In genomic region chr20:39397646-39398045, GRCh38 we compare ENCODE assay signal across 32 cellular contexts.
DNase-seq lines count a peak whose midpoint lies in the region; ATAC-seq, FAIRE-seq and TF ChIP-seq lines count a peak whose summit lies in the region.
"Had no signal": no experiment of that assay in that cellular context is flagged by ENCODE, and none has a peak within 500 bp of the region (broad histone marks: within the 10 kb centered on the region; RNA-seq: fewer than 3 reads in every experiment).

No MANE protein-coding gene starts in this region.

- H3K36me3 ChIP-seq in HepG2 (replicated peaks in 1 of 2; ENCODE audit: control insufficient read depth in 1 of 2, insufficient read depth in 2 of 2, low read length in 2 of 2) (no peaks in the 10 kb centered on the region), right lobe of liver (no peaks in the 10 kb centered on the region), HEK293 (ENCODE audit: control insufficient read depth in 2 of 2, insufficient read depth in 1 of 2, low read length in 2 of 2) (no peaks in the 10 kb centered on the region)
- H3K36me3 ChIP-seq: BE2C; BLaER1; BLaER1 treated with 17β-estradiol and CSF1 and Interleukin-3, amounts not matched to agents 10 nM and 100 nM had no signal

- 21% methylated on average over 2 of the region's 2 CpGs for WGBS in HepG2 (ENCODE audit: low lambda C conversion rate)
- 96% methylated on average over 2 of the region's 2 CpGs for WGBS in right lobe of liver (ENCODE audit: insufficient coverage, low coverage, low lambda C conversion rate, missing lambda C conversion rate)

- CTCF ChIA-PET in HepG2 (lab: Yijun Ruan, JAX; ENCODE audit: low intra/inter-chr PET ratio, low total read pairs) = no interaction called here
- CTCF ChIA-PET in HEK293 (lab: Yijun Ruan, JAX) = interaction anchor here (1.0 kb wide), 1 partner anchor 141 kb away, joined by 3 read pairs; no protein-coding TSS in a partner anchor
- CTCF ChIA-PET in CD4-positive, alpha-beta T cell (lab: Charles Lee) = no interaction called here

- H3K4me3 Mint-ChIP-seq in CD4-positive, alpha-beta T cell = no peak overlapping the region
- H3K4me3 Mint-ChIP-seq: B cell; CD14-positive monocyte; CD4-positive, alpha-beta memory T cell; CD4-positive, CD25-positive, alpha-beta regulatory T cell; CD8-positive, alpha-beta memory T cell; CD8-positive, alpha-beta T cell had no signal

- H3K4me1 Mint-ChIP-seq in CD4-positive, alpha-beta T cell (ENCODE audit: low read depth) = no peaks in the 10 kb centered on the region
- H3K4me1 Mint-ChIP-seq: B cell; CD14-positive monocyte; CD4-positive, alpha-beta memory T cell; CD4-positive, CD25-positive, alpha-beta regulatory T cell; CD8-positive, alpha-beta memory T cell had no signal

- POLR2A ChIA-PET in HepG2 (lab: Yijun Ruan, JAX) (no interaction called here), HEK293 (lab: Yijun Ruan, JAX) (no interaction called here)
- POLR2A ChIA-PET in CD4-positive, alpha-beta T cell (lab: Charles Lee) = no interaction called here

- in situ Hi-C loops in HepG2 (cut with HindIII; ENCODE audit: extremely low pct_ligation_motif_present, low pct_unique_long_range_greater_than_20kb) = no loop called here

- H3K9me3 ChIP-seq in HepG2 (ENCODE audit: low read length) (no peaks in the 10 kb centered on the region), right lobe of liver (no peaks in the 10 kb centered on the region), HEK293 (ENCODE audit: control insufficient read depth, insufficient read depth, low read depth, low read length) (no peaks in the 10 kb centered on the region)
- H3K9me3 ChIP-seq in CD4-positive, alpha-beta T cell (ENCODE audit: control insufficient read depth, low read length) = no peaks in the 10 kb centered on the region
- H3K9me3 ChIP-seq: A549, BE2C, BLaER1, Caco-2 had no signal

- no peak overlapping the region for H3K4me2 ChIP-seq in HepG2 (ENCODE audit: low read depth, low read length)
- H3K4me2 ChIP-seq: A549; BLaER1; BLaER1 treated with 17β-estradiol and CSF1 and Interleukin-3, amounts not matched to agents 10 nM and 100 nM had no signal

- H3K27ac Mint-ChIP-seq in CD4-positive, alpha-beta T cell = no peak overlapping the region
- H3K27ac Mint-ChIP-seq: B cell; CD14-positive monocyte; CD4-positive, alpha-beta memory T cell; CD4-positive, CD25-positive, alpha-beta regulatory T cell; CD8-positive, alpha-beta memory T cell; CD8-positive, alpha-beta T cell had no signal

- H3K27me3 ChIP-seq in HepG2 (ENCODE audit: control insufficient read depth in 1 of 2, insufficient read depth in 2 of 2, low read length in 2 of 2) = no peaks in the 10 kb centered on the region
- H3K27me3 ChIP-seq in right lobe of liver = no peaks in the 10 kb centered on the region
- no peaks in the 10 kb centered on the region for H3K27me3 ChIP-seq in CD4-positive, alpha-beta T cell (ENCODE audit: control insufficient read depth, insufficient read depth, low read length)
- H3K27me3 ChIP-seq: BE2C; BLaER1; BLaER1 treated with 17β-estradiol and CSF1 and Interleukin-3, amounts not matched to agents 10 nM and 100 nM had no signal

- H3K9me3 Mint-ChIP-seq in CD4-positive, alpha-beta T cell = no peaks in the 10 kb centered on the region
- H3K9me3 Mint-ChIP-seq: CD8-positive, alpha-beta T cell had no signal

- DNase-seq in HepG2 (ENCODE audit: low spot score) (no peak), right lobe of liver (no peak)
- DNase-seq in CD4-positive, alpha-beta T cell = no peak
- DNase-seq: 8988T; ACHN; AML-193; BE2C; C1 segment of cervical spinal cord; Caco-2; Calu3; CD4-positive, alpha-beta memory T cell; CD4-positive, CD25-positive, alpha-beta regulatory T cell; CD8-positive, alpha-beta memory T cell; CD8-positive, alpha-beta T cell; COR-L47; DMS 273 treated with DMSO at 0.1 percent for 48 hours; DMS153; DMS53; DMS79; DMS79 treated with DMSO at 0.1 percent for 48 hours; DND-41; EL had no signal

- no peak overlapping the region for H3K27ac ChIP-seq in HepG2 (ENCODE audit: extremely low read length, insufficient read depth, low read length)
- no peak overlapping the region for H3K27ac ChIP-seq in right lobe of liver
- no peak overlapping the region for H3K27ac ChIP-seq in HEK293 (ENCODE audit: extremely low read depth, low read depth, low read length)
- H3K27ac ChIP-seq in CD4-positive, alpha-beta T cell (ENCODE audit: low read depth, low read length) = no peak overlapping the region
- H3K27ac ChIP-seq: 22Rv1; A549; BLaER1; BLaER1 treated with 17β-estradiol and CSF1 and Interleukin-3, amounts not matched to agents 10 nM and 100 nM; C4-2B had no signal

- no peak overlapping the region for H3K4me3 ChIP-seq in HepG2 (replicated peaks in 1 of 3; ENCODE audit: insufficient read depth in 1 of 3, low read depth in 2 of 3, low read length in 3 of 3)
- H3K4me3 ChIP-seq in right lobe of liver = no peak overlapping the region
- H3K4me3 ChIP-seq in HEK293 (ENCODE audit: low read depth, low read length) = no peak overlapping the region
- H3K4me3 ChIP-seq: A549; BLaER1; BLaER1 treated with 17β-estradiol and CSF1 and Interleukin-3, amounts not matched to agents 10 nM and 100 nM had no signal

- H2AFZ ChIP-seq in HepG2 (ENCODE audit: low read length) = no peak overlapping the region

- TF ChIP-seq POLR2A in HepG2 (IDR thresholded peaks at IDR 0.05; ENCODE audit: insufficient read depth in 1 of 2, low read depth in 2 of 2, low read length in 2 of 2) (no peak), right lobe of liver (IDR thresholded peaks at IDR 0.05) (no peak)

- no peaks in the 10 kb centered on the region for H3K36me3 Mint-ChIP-seq in CD4-positive, alpha-beta T cell (ENCODE audit: low read depth)
- H3K36me3 Mint-ChIP-seq: CD14-positive monocyte; CD4-positive, alpha-beta memory T cell; CD8-positive, alpha-beta memory T cell; CD8-positive, alpha-beta T cell had no signal

- peaks cover 7% of the 10 kb centered on the region for H3K27me3 Mint-ChIP-seq in CD4-positive, alpha-beta T cell
- H3K27me3 Mint-ChIP-seq: CD4-positive, CD25-positive, alpha-beta regulatory T cell had no signal

- no peaks in the 10 kb centered on the region for H3K79me2 ChIP-seq in HepG2 (ENCODE audit: insufficient read depth, low read length)

- intact Hi-C loops in HepG2 (cut with micrococcal nuclease; ENCODE audit: unreplicated experiment) (no loop called here), right lobe of liver (cut with DNase I) (no loop called here)
- intact Hi-C loops in CD4-positive, alpha-beta T cell (cut with DNase I, micrococcal nuclease) = no loop called here

- ATAC-seq in HepG2 (no peak), right lobe of liver (no peak)
- ATAC-seq in CD4-positive, alpha-beta T cell (ENCODE audit: poor library complexity) = no peak
- ATAC-seq: A549; CD8-positive, alpha-beta T cell had no signal

- no peaks in the 10 kb centered on the region for H4K20me1 ChIP-seq in HepG2 (ENCODE audit: insufficient read depth, low read length)
- H4K20me1 ChIP-seq: BLaER1; BLaER1 treated with 17β-estradiol and CSF1 and Interleukin-3, amounts not matched to agents 10 nM and 100 nM had no signal

- no peaks in the 10 kb centered on the region for H3K4me1 ChIP-seq in HepG2 (ENCODE audit: insufficient read depth, low read length)
- H3K4me1 ChIP-seq in right lobe of liver = no peaks in the 10 kb centered on the region
- no peaks in the 10 kb centered on the region for H3K4me1 ChIP-seq in HEK293 (ENCODE audit: control insufficient read depth, insufficient read depth, low read length)
- H3K4me1 ChIP-seq: A549; BE2C; BLaER1; BLaER1 treated with 17β-estradiol and CSF1 and Interleukin-3, amounts not matched to agents 10 nM and 100 nM; Caco-2 had no signal

- TF ChIP-seq CTCF in HepG2 (CRISPR knock-in tag; IDR thresholded peaks at IDR 0.05) (no peak), right lobe of liver (IDR thresholded peaks at IDR 0.05) (no peak), HEK293 (tag by site-specific recombination; IDR thresholded peaks at IDR 0.05) (no peak)
- no peak for TF ChIP-seq CTCF in CD4-positive, alpha-beta T cell (IDR thresholded peaks at IDR 0.05)

- no peak for TF ChIP-seq RAD21 in HepG2 (CRISPR knock-in tag; IDR thresholded peaks at IDR 0.05)

- FAIRE-seq in HepG2 (lab: Jason Lieb, UNC) = no peak
- FAIRE-seq: A204.1, A549, D721Med had no signal

- BruUV-seq in HepG2 (replicated peaks; lab: Mats Ljungman, UMichigan) = no TSS peak

- H3K9ac ChIP-seq in HepG2 (ENCODE audit: insufficient read depth, low read depth, low read length) = no peak overlapping the region
- H3K9ac ChIP-seq: BLaER1; BLaER1 treated with 17β-estradiol and CSF1 and Interleukin-3, amounts not matched to agents 10 nM and 100 nM had no signal

- no peak for TF ChIP-seq EP300 in HepG2 (IDR thresholded peaks at IDR 0.05; ENCODE audit: low read depth in 2 of 2, low read length in 2 of 2)
- TF ChIP-seq EP300 in HepG2 (CRISPR knock-in tag; IDR thresholded peaks at IDR 0.05; ENCODE audit: borderline replicate concordance) = no peak

TF ChIP-seq in HepG2, 621 proteins besides CTCF, POLR2A, EP300 and RAD21:
- no peak for TF ChIP-seq ZNF563 (CRISPR knock-in tag; IDR thresholded peaks at IDR 0.05)
- TF ChIP-seq CREB1 (IDR thresholded peaks at IDR 0.05) = peak; percentile 85
- TF ChIP-seq CREB1 (CRISPR knock-in tag; IDR thresholded peaks at IDR 0.05) = no peak

TF ChIP-seq in HEK293, 187 proteins besides CTCF, POLR2A, EP300 and RAD21 (continues in another document):
- TF ChIP-seq ZFP41 (tag by site-specific recombination; IDR thresholded peaks at IDR 0.05; ENCODE audit: borderline replicate concordance) (no peak), ZBTB48 (tag by site-specific recombination; IDR thresholded peaks at IDR 0.05) (no peak), BCL11B (tag by site-specific recombination; IDR thresholded peaks at IDR 0.05; ENCODE audit: low read depth) (no peak), ZNF843 (tag by site-specific recombination; IDR thresholded peaks at IDR 0.05) (no peak), ZBTB17 (tag by site-specific recombination; IDR thresholded peaks at IDR 0.05) (no peak), ZNF521 (tag by site-specific recombination; IDR thresholded peaks at IDR 0.05) (no peak), ZNF513 (tag by site-specific recombination; IDR thresholded peaks at IDR 0.05) (peak; percentile 82)

Comparison
In these comparisons a context has a peak if more than half of its experiments do, and no peak if none do; other contexts are left out.
1. Of the 63 proteins assayed by ChIP-seq in both HepG2 and HEK293: peak only in HepG2: none; only in HEK293: ZNF513; in both: none; in neither: 62.